Comparison of ENCODE assay signal across 16 cellular contexts in the genomic region with DNA sequence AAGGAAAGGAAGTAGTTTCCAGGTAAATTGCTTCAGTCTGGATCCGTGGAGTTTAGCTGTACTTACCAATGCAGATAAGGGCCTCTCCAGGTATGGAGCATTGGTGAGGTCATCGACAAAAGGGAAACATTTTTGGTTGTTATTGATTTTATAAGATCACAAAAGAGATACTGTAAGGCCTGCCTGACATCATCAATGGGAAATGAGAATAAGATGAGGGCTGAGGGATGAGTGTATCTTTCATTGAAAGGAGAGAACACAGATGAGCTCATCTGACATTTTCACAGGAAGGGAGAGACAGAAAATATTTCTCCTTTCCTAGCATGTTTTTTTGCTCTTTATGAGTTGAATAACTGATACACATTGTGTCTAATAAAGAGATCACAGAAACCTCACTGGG.
DNase-seq lines count a peak whose midpoint lies in the region; ATAC-seq, FAIRE-seq and TF ChIP-seq lines count a peak whose summit lies in the region.
"Had no signal": no experiment of that assay in that cellular context is flagged by ENCODE, and none has a peak within 500 bp of the region (broad histone marks: within the 10 kb centered on the region; RNA-seq: fewer than 3 reads in every experiment).

No MANE protein-coding gene starts in this region.

- no peak for TF ChIP-seq CTCF in astrocyte (IDR thresholded peaks at IDR 0.05; ENCODE audit: insufficient read depth, low read depth, low read length)

- H3K4ac ChIP-seq in neuronal stem cell (ENCODE audit: low read length), result no peak overlapping the region

- no peaks in the 10 kb centered on the region for H3K9me2 ChIP-seq in GM23248 (ENCODE audit: insufficient read depth)

- H3K14ac ChIP-seq in neuronal stem cell (ENCODE audit: low read length), result no peak overlapping the region

- 30 to 34% methylated on average over 2 of the region's 2 CpGs for WGBS in GM23248 (ENCODE audit: low coverage in 1 of 2, low lambda C conversion rate in 2 of 2, missing lambda C conversion rate in 2 of 2), 2 experiments
- no CpG with 5 or more reads among the region's 2 CpGs for WGBS in neuronal stem cell (ENCODE audit: extremely low coverage in 2 of 2, insufficient read length in 2 of 2, insufficient replicate concordance in 1 of 2), 2 donors

- peak overlapping the region; percentile 95 for H3K27ac ChIP-seq in GM23248
- H3K27ac ChIP-seq in astrocyte (ENCODE audit: low read depth, low read length), result no peak overlapping the region
- no peak overlapping the region for H3K27ac ChIP-seq in neuronal stem cell (replicated peaks; ENCODE audit: low read length)
- H3K27ac ChIP-seq: PC-9, SJSA1 had no signal

- H4K20me1 ChIP-seq in GM23248 (ENCODE audit: insufficient read depth) (0 out of 2 replicates have a peak, but pooled peaks cover 4% of the 10 kb centered on the region), astrocyte (ENCODE audit: insufficient read depth, low read length) (no peaks in the 10 kb centered on the region)

- H3F3A ChIP-seq in GM23248 (ENCODE audit: insufficient read depth), result peaks cover 90% of the 10 kb centered on the region

- H4K8ac ChIP-seq in neuronal stem cell (ENCODE audit: low read depth, low read length), result no peak overlapping the region

- H3K4me3 ChIP-seq in GM23248 (no peak overlapping the region), astrocyte (ENCODE audit: insufficient read depth, low read depth, low read length) (no peak overlapping the region), neuronal stem cell (ENCODE audit: low read length in 2 of 2) (no peak overlapping the region)
- H3K4me3 ChIP-seq: GM12878, PC-9, SJSA1 had no signal

- no peak for ATAC-seq in HG03565 (IDR thresholded peaks at IDR 0.05; ENCODE audit: unreplicated experiment)
- ATAC-seq: GM12878 had no signal

- no peak overlapping the region for H3K27ac Mint-ChIP-seq in astrocyte (ENCODE audit: unreplicated experiment)
- H3K27ac Mint-ChIP-seq: IgD-negative memory B cell had no signal

- no peaks in the 10 kb centered on the region for H3K79me1 ChIP-seq in neuronal stem cell (ENCODE audit: low read depth, low read length)

- peaks cover 13% of the 10 kb centered on the region for H3K4me1 Mint-ChIP-seq in astrocyte (ENCODE audit: low read depth, unreplicated experiment)
- H3K4me1 Mint-ChIP-seq: IgD-negative memory B cell had no signal

- no peak overlapping the region for H2BK15ac ChIP-seq in neuronal stem cell (ENCODE audit: low read length)

- H2BK5ac ChIP-seq in neuronal stem cell (ENCODE audit: low read length), result no peak overlapping the region

- in situ Hi-C loops in GM23248 (cut with MboI), result no loop called here

- no peak overlapping the region for H2BK12ac ChIP-seq in neuronal stem cell (ENCODE audit: low read length)

- H3K4me3 Mint-ChIP-seq in astrocyte (ENCODE audit: unreplicated experiment), result no peak overlapping the region
- H3K4me3 Mint-ChIP-seq: IgD-negative memory B cell had no signal

- no peak overlapping the region for H2AFZ ChIP-seq in GM23248
- no peak overlapping the region for H2AFZ ChIP-seq in astrocyte (ENCODE audit: low read depth, low read length)
- peak overlapping the region; percentile 53 for H2AFZ ChIP-seq in neuronal stem cell (ENCODE audit: low read length)
- H2AFZ ChIP-seq: PC-9 had no signal

- H3K4me1 ChIP-seq in GM23248 (ENCODE audit: insufficient read depth) (peaks cover 46% of the 10 kb centered on the region), astrocyte (ENCODE audit: insufficient read depth, low read length) (no peaks in the 10 kb centered on the region), neuronal stem cell (ENCODE audit: control insufficient read depth in 2 of 2, insufficient read depth in 1 of 2, low read depth in 1 of 2, low read length in 2 of 2) (peaks cover 2 to 39% of the 10 kb centered on the region in 2 donors)
- H3K4me1 ChIP-seq: SJSA1 had no signal

- peak; percentile 21 for DNase-seq in EH (ENCODE audit: low read depth)
- DNase-seq in GM23248, result peak; percentile 72
- DNase-seq in astrocyte (ENCODE audit: low read depth), result peak; percentile 6
- DNase-seq in neuronal stem cell (ENCODE audit: low spot score), result no peak
- DNase-seq in RPMI8226, result no peak
- DNase-seq in NCI-H187 (lab: John Stamatoyannopoulos, UW), result no peak
- DNase-seq: GOT3, Kasumi-1, NCI-H1930, NCI-H2171 treated with DMSO at 0.1 percent for 48 hours, NCI-H510A, PC-9 had no signal

- peaks cover 40% of the 10 kb centered on the region for H3K79me2 ChIP-seq in GM23248 (ENCODE audit: insufficient read depth)
- H3K79me2 ChIP-seq in astrocyte (ENCODE audit: insufficient read depth, low read length), result no peaks in the 10 kb centered on the region

- no peak overlapping the region for H2BK120ac ChIP-seq in neuronal stem cell (ENCODE audit: low read depth, low read length)

- no peak overlapping the region for H3K23ac ChIP-seq in neuronal stem cell (ENCODE audit: low read depth, low read length, poor library complexity)

- peak overlapping the region; percentile 64 for H3K9ac ChIP-seq in GM23248
- H3K9ac ChIP-seq in astrocyte (ENCODE audit: low read length), result no peak overlapping the region
- H3K9ac ChIP-seq in neuronal stem cell (ENCODE audit: low read depth, low read length, poor library complexity), result no peak overlapping the region

- no peaks in the 10 kb centered on the region for H3K36me3 Mint-ChIP-seq in astrocyte (ENCODE audit: low read depth, unreplicated experiment)

- no peak overlapping the region for H4K91ac ChIP-seq in neuronal stem cell (ENCODE audit: low read depth, low read length, poor library complexity)

- H3K9me3 Mint-ChIP-seq in astrocyte (ENCODE audit: unreplicated experiment), result no peaks in the 10 kb centered on the region

- H3K9me3 ChIP-seq in GM23248 (ENCODE audit: low read depth) (no peaks in the 10 kb centered on the region), astrocyte (ENCODE audit: insufficient read depth, low read depth, low read length) (no peaks in the 10 kb centered on the region), neuronal stem cell (replicated peaks in 1 of 2; ENCODE audit: control insufficient read depth in 2 of 2, insufficient read depth in 1 of 2, low read depth in 1 of 2, low read length in 2 of 2) (no peaks in the 10 kb centered on the region)
- H3K9me3 ChIP-seq: SJSA1 had no signal

- no peaks in the 10 kb centered on the region for H3K27me3 Mint-ChIP-seq in astrocyte (ENCODE audit: low read depth, unreplicated experiment)

- peak overlapping the region; percentile 10 for H3K4me2 ChIP-seq in GM23248 (ENCODE audit: unreplicated experiment)
- no peak overlapping the region for H3K4me2 ChIP-seq in astrocyte (ENCODE audit: low read length)
- H3K4me2 ChIP-seq in neuronal stem cell (ENCODE audit: insufficient read depth, low read length, poor library complexity, severe bottlenecking), result no peak overlapping the region
- H3K4me2 ChIP-seq: PC-9 had no signal

- no peak overlapping the region for H3K18ac ChIP-seq in neuronal stem cell (ENCODE audit: low read length)

- H2AK5ac ChIP-seq in neuronal stem cell (ENCODE audit: low read depth, low read length), result no peak overlapping the region

- FAIRE-seq in astrocyte (lab: Jason Lieb, UNC), result peak; percentile 75
- FAIRE-seq: GM12878 had no signal

- no peaks in the 10 kb centered on the region for H3K27me3 ChIP-seq in GM23248 (replicated peaks; ENCODE audit: insufficient read depth)
- no peaks in the 10 kb centered on the region for H3K27me3 ChIP-seq in astrocyte (ENCODE audit: insufficient read depth, low read length)
- no peaks in the 10 kb centered on the region for H3K27me3 ChIP-seq in neuronal stem cell (ENCODE audit: control insufficient read depth in 3 of 3, insufficient read depth in 3 of 3, low read depth in 1 of 3, low read length in 3 of 3)
- H3K27me3 ChIP-seq: SJSA1 had no signal

- H3K36me3 ChIP-seq in GM23248 (ENCODE audit: low read depth), result peaks cover 62% of the 10 kb centered on the region
- H3K36me3 ChIP-seq in astrocyte (ENCODE audit: insufficient read depth, low read length), result peaks cover 20% of the 10 kb centered on the region
- H3K36me3 ChIP-seq in neuronal stem cell (replicated peaks in 1 of 2; ENCODE audit: control insufficient read depth in 2 of 2, insufficient read depth in 2 of 2, low read length in 2 of 2), result no peaks in the 10 kb centered on the region
- H3K36me3 ChIP-seq: SJSA1 had no signal

Comparison
In these comparisons a context has a peak if more than half of its experiments do, and no peak if none do; other contexts are left out.
1. DNase-seq: peak in EH (single experiment), GM23248 (single experiment) and astrocyte (single experiment); none in neuronal stem cell (single experiment), RPMI8226 (single experiment) and NCI-H187 (0 of 2).